ENCODE assay signal across 22 cellular contexts in genomic region chr5:175610381-175610780, GRCh38. TPM values are rescaled to one million over a fixed set of nuclear protein-coding genes. Genes with fewer than 3 reads are reported as not detected.
A peak's percentile ranks its signal among the peaks of the same experiment; 100 is the strongest.
DNase-seq lines count a peak whose midpoint lies in the region; ATAC-seq, FAIRE-seq and TF ChIP-seq lines count a peak whose summit lies in the region.
"Had no signal": no experiment of that assay in that cellular context is flagged by ENCODE, and none has a peak within 500 bp of the region (broad histone marks: within the 10 kb centered on the region; RNA-seq: fewer than 3 reads in every experiment).

No MANE protein-coding gene starts in this region.

- no peak overlapping the region for H4K8ac ChIP-seq in H1 (ENCODE audit: extremely low read depth, insufficient read depth, low read length)

- no peaks in the 10 kb centered on the region for H3K9me2 ChIP-seq in GM23338 (ENCODE audit: insufficient read depth)

- peaks cover 8% of the 10 kb centered on the region for H3K4me1 Mint-ChIP-seq in GM23338
- H3K4me1 Mint-ChIP-seq: B cell had no signal

- TF ChIP-seq RAD21 in H1 (IDR thresholded peaks at IDR 0.05 in 1 of 2, conservative IDR thresholded peaks at IDR 0.05 in 1 of 2; ENCODE audit: low read depth in 2 of 2, low read length in 2 of 2) = no peak

- H3K9me3 Mint-ChIP-seq in GM23338 = peaks cover 17% of the 10 kb centered on the region
- H3K9me3 Mint-ChIP-seq: CD8-positive, alpha-beta T cell had no signal

- no peaks in the 10 kb centered on the region for H3K23me2 ChIP-seq in H1 (ENCODE audit: low read depth, low read length)

- H3K4me3 ChIP-seq in GM23338 (no peak overlapping the region), H1 (ENCODE audit: extremely low read depth in 1 of 4, insufficient read depth in 2 of 4, low read depth in 3 of 4, low read length in 4 of 4) (no peak overlapping the region)
- H3K4me3 ChIP-seq: BLaER1, HAP-1 had no signal

- H3F3A ChIP-seq in GM23338 (replicated peaks; ENCODE audit: low read depth) = 0 out of 2 replicates have a peak, but pooled peaks cover 5% of the 10 kb centered on the region

- ATAC-seq in GM23338 = no peak
- ATAC-seq: CD8-positive, alpha-beta T cell had no signal

- no peak overlapping the region for H3K14ac ChIP-seq in H1 (ENCODE audit: insufficient read length)

- H2BK5ac ChIP-seq in H1 (ENCODE audit: low read depth, low read length) = 0 out of 2 replicates have a peak overlapping the region, but pooled peaks have one; percentile 11

- CTCF ChIA-PET in H1 (lab: Charles Lee; ENCODE audit: partially characterized antibody) = interaction anchor here (0.6 to 3.4 kb wide), 5 partner anchors 23 to 687 kb away, joined by 3 to 17 read pairs (median 3); no protein-coding TSS in a partner anchor

- H3K36me3 ChIP-seq in GM23338 (ENCODE audit: insufficient read depth) (peaks cover 6% of the 10 kb centered on the region; the same call in 1 of the 2 replicates), H1 (ENCODE audit: control insufficient read depth in 2 of 4, insufficient read depth in 4 of 4, low read length in 3 of 4) (peaks cover 0 to 10% (median 4%) of the 10 kb centered on the region in 4 experiments; a peak in 2 of 8 replicates)
- H3K36me3 ChIP-seq: BLaER1, HAP-1 had no signal

- no peak overlapping the region for H3K9ac ChIP-seq in H1 (replicated peaks in 1 of 4; ENCODE audit: extremely low read depth in 1 of 4, low read depth in 3 of 4, low read length in 3 of 4)
- H3K9ac ChIP-seq: BLaER1 had no signal

- TF ChIP-seq EP300 in H1 (IDR thresholded peaks at IDR 0.05; ENCODE audit: borderline replicate concordance in 1 of 2, low read depth in 2 of 2, low read length in 2 of 2) = no peak

- 0 out of 2 replicates have a peak, but pooled peaks cover under 1% of the 10 kb centered on the region for H3K4me1 ChIP-seq in GM23338 (ENCODE audit: insufficient read depth)
- H3K4me1 ChIP-seq in H1 (replicated peaks in 1 of 4; ENCODE audit: control insufficient read depth in 3 of 4, insufficient read depth in 4 of 4, low read length in 3 of 4) = no peaks in the 10 kb centered on the region
- H3K4me1 ChIP-seq: Caco-2 had no signal

- H3K18ac ChIP-seq in H1 (ENCODE audit: extremely low read depth, low read length) = no peak overlapping the region

- no peak overlapping the region for H3K27ac ChIP-seq in GM23338 (ENCODE audit: low read depth)
- H3K27ac ChIP-seq in angular gyrus (ENCODE audit: low read depth, low read length) = peak overlapping the region; percentile 88
- no peak overlapping the region for H3K27ac ChIP-seq in H1 (ENCODE audit: low read depth, low read length)
- peak overlapping the region; percentile 72 for H3K27ac ChIP-seq in temporal lobe (ENCODE audit: low read depth, low read length)
- H3K27ac ChIP-seq: 22Rv1, BLaER1, C4-2B had no signal

- WGBS in H1 (ENCODE audit: extremely low coverage in 1 of 2, insufficient coverage in 1 of 2, insufficient read length in 1 of 2, insufficient replicate concordance in 2 of 2, low coverage in 1 of 2, low lambda C conversion rate in 2 of 2, missing lambda C conversion rate in 1 of 2), 2 experiments = 95% methylated on average over 5 of the region's 5 CpGs; no CpG with 5 or more reads in 1 of the 2 experiments

- FAIRE-seq in H1 (lab: Jason Lieb, UNC) = no peak
- FAIRE-seq: A204.1, G401.6, GM12892 had no signal

- no peak overlapping the region; the same call in 2 of the 3 replicates for H3K4me3 Mint-ChIP-seq in GM23338
- H3K4me3 Mint-ChIP-seq: B cell; CD4-positive, CD25-positive, alpha-beta regulatory T cell; CD8-positive, alpha-beta T cell; HFFc6 had no signal

- peak overlapping the region; percentile 28; the same call in 1 of the 2 replicates for H2AFZ ChIP-seq in GM23338
- H2AFZ ChIP-seq in H1 (ENCODE audit: low read length) = no peak overlapping the region

- H3K23ac ChIP-seq in H1 (ENCODE audit: insufficient read length) = no peak overlapping the region

- POLR2A ChIA-PET in H1 (lab: Charles Lee; ENCODE audit: partially characterized antibody) = no interaction called here

- H3K79me2 ChIP-seq in GM23338 (replicated peaks; ENCODE audit: insufficient read depth) (no peaks in the 10 kb centered on the region), H1 (ENCODE audit: control insufficient read depth in 1 of 2, insufficient read depth in 2 of 2, low read length in 2 of 2) (no peaks in the 10 kb centered on the region)

- no peak overlapping the region for H3K27ac Mint-ChIP-seq in GM23338
- H3K27ac Mint-ChIP-seq: B cell; CD4-positive, CD25-positive, alpha-beta regulatory T cell; CD8-positive, alpha-beta T cell; HFFc6 had no signal

- TF ChIP-seq CTCF in GM23338 (conservative IDR thresholded peaks at IDR 0.05; ENCODE audit: low read depth in 2 of 2) (no peak), H1 (IDR thresholded peaks at IDR 0.05; ENCODE audit: control extremely low read depth in 1 of 3, insufficient read depth in 1 of 3, low read depth in 1 of 3, low read length in 3 of 3) (no peak)

- peaks cover 16% of the 10 kb centered on the region for H3K36me3 Mint-ChIP-seq in GM23338 (ENCODE audit: low read depth)
- H3K36me3 Mint-ChIP-seq: CD4-positive, CD25-positive, alpha-beta regulatory T cell; CD8-positive, alpha-beta T cell had no signal

- no peaks in the 10 kb centered on the region for H3K79me1 ChIP-seq in H1 (ENCODE audit: low read depth, low read length)

- no peak overlapping the region for H3K56ac ChIP-seq in H1 (replicated peaks; ENCODE audit: insufficient read length, low read depth, low read length)

- H3K27me3 ChIP-seq in GM23338 (ENCODE audit: insufficient read depth) (no peaks in the 10 kb centered on the region), H1 (replicated peaks in 1 of 4; ENCODE audit: control insufficient read depth in 3 of 4, extremely low read depth in 1 of 4, insufficient read depth in 3 of 4, low read length in 3 of 4) (no peaks in the 10 kb centered on the region)
- H3K27me3 ChIP-seq: BLaER1 had no signal

- no peak overlapping the region for H4K91ac ChIP-seq in H1 (replicated peaks; ENCODE audit: insufficient read length, low read length)

- H3K9me3 ChIP-seq in H1 (ENCODE audit: insufficient read depth in 2 of 2, low read depth in 1 of 2, low read length in 1 of 2) = peaks cover 11 to 12% of the 10 kb centered on the region in 2 experiments
- H3K9me3 ChIP-seq: Caco-2 had no signal

- H2BK120ac ChIP-seq in H1 (replicated peaks; ENCODE audit: low read depth, low read length) = no peak overlapping the region

- no peaks in the 10 kb centered on the region for H4K20me1 ChIP-seq in GM23338 (replicated peaks; ENCODE audit: insufficient read depth)
- H4K20me1 ChIP-seq in H1 (replicated peaks in 1 of 2; ENCODE audit: control insufficient read depth in 1 of 2, insufficient read depth in 2 of 2, low read length in 2 of 2) = no peaks in the 10 kb centered on the region
- H4K20me1 ChIP-seq: BLaER1 had no signal

- H3K4me2 ChIP-seq in GM23338 (no peak overlapping the region), H1 (ENCODE audit: insufficient read depth in 1 of 2, low read depth in 2 of 2, low read length in 2 of 2) (no peak overlapping the region)

- no peak overlapping the region for H3K4ac ChIP-seq in H1 (replicated peaks; ENCODE audit: insufficient read length, low read depth, low read length)

- TF ChIP-seq POLR2A in H1 (IDR thresholded peaks at IDR 0.05; ENCODE audit: control extremely low read depth in 1 of 2, low read depth in 2 of 2, low read length in 2 of 2) = no peak

- H2AK5ac ChIP-seq in H1 (ENCODE audit: low read depth, low read length) = no peak overlapping the region

- peak overlapping the region; percentile 36; the same call in 1 of the 2 replicates for H2BK15ac ChIP-seq in H1 (ENCODE audit: low read length)

- H2BK12ac ChIP-seq in H1 (ENCODE audit: low read depth, low read length) = peak overlapping the region; percentile 35; the same call in 1 of the 2 replicates

- H2BK20ac ChIP-seq in H1 (ENCODE audit: low read length) = peak overlapping the region; percentile 69; the same call in 1 of the 2 replicates

- no peak overlapping the region for H4K5ac ChIP-seq in H1 (ENCODE audit: insufficient read length, low read depth, low read length)

- DNase-seq in GM23338 (ENCODE audit: low spot score) = no peak
- DNase-seq in H1 (ENCODE audit: low read depth in 1 of 2, low spot score in 2 of 2) = no peak
- no peak for DNase-seq in cerebellum (ENCODE audit: low spot score)
- no peak for DNase-seq in activated CD4-positive, alpha-beta T cell treated with anti-CD3 and anti-CD28 coated beads, Interleukin-2, amount 50 U/mL, for 1 hour
- no peak for DNase-seq in NCI-H526 (lab: John Stamatoyannopoulos, UW)
- DNase-seq: Caco-2; CD4-positive, CD25-positive, alpha-beta regulatory T cell; CD8-positive, alpha-beta T cell; DMS153; DND-41; HFFc6 had no signal

- peaks cover 4% of the 10 kb centered on the region for H3K27me3 Mint-ChIP-seq in GM23338 (ENCODE audit: insufficient read depth, low read depth, poor library complexity)

TF ChIP-seq in GM23338, 12 proteins besides CTCF, POLR2A, EP300 and RAD21:
- TF ChIP-seq EZH2 (IDR thresholded peaks at IDR 0.05; ENCODE audit: low read depth, unreplicated experiment) = no peak
- TF ChIP-seq JUNB (IDR thresholded peaks at IDR 0.05; ENCODE audit: unreplicated experiment) = no peak
- TF ChIP-seq ZNF331 (CRISPR knock-in tag; IDR thresholded peaks at IDR 0.05; ENCODE audit: low read depth) = no peak
TF ChIP-seq in GM23338: peak in this region for 0.

TF ChIP-seq in H1, 55 proteins besides CTCF, POLR2A, EP300 and RAD21 (continues in another document):
- TF ChIP-seq CBX8 (IDR thresholded peaks at IDR 0.05; ENCODE audit: borderline replicate concordance, low read depth, low read length) (no peak), TEAD4 (IDR thresholded peaks at IDR 0.05; ENCODE audit: low read depth, low read length) (no peak), MAFK (IDR thresholded peaks at IDR 0.05; ENCODE audit: low read depth, low read length) (no peak), HDAC2 (IDR thresholded peaks at IDR 0.05; ENCODE audit: borderline replicate concordance in 1 of 2, low read depth in 2 of 2, low read length in 2 of 2) (no peak), ASH2L (IDR thresholded peaks at IDR 0.05; ENCODE audit: low read length) (no peak), SP1 (IDR thresholded peaks at IDR 0.05; ENCODE audit: low read depth, low read length) (no peak), PHF8 (conservative IDR thresholded peaks at IDR 0.05; ENCODE audit: low read depth, low read length) (no peak), SRF (IDR thresholded peaks at IDR 0.05; ENCODE audit: low read depth, low read length) (no peak)

RNA-seq across cellular contexts. Expression of gene HRH2, which starts 47.5 kb away (rescaled TPM):
- 5.9 and 6.8 TPM in 2 replicates for total RNA-seq in GM23338 (2014; rRNA removed; shearing (Covaris generic))
- 7.0 and 8.8 TPM in 2 replicates for polyA plus RNA-seq in GM23338 (2016; fragmentation: Nextera tagmentation; extraction: Ambion mirVana)
- total RNA-seq in H1 (2021; fragmentation: NEBNext Ultra II Directional; extraction: Animal tissue kit (Norgen Biotek cat#: 25700)) = 8.1 and 9.3 TPM in 2 replicates
- 7.8 and 10.2 TPM in 2 replicates for polyA plus RNA-seq in H1 (2011; rRNA removed)
- 4.0 TPM for polyA plus RNA-seq in H1 (2011; cell fraction: cytosol; rRNA removed)
- polyA plus RNA-seq in H1 (2011; cell fraction: nucleus; rRNA removed) = 10.3 TPM
- 6.5 to 7.4 TPM (median 7.2 TPM) in 4 replicates for polyA plus RNA-seq in H1 (2012, experiment 1 of 2)
- 5.5 TPM for polyA plus RNA-seq in H1 (2012, experiment 2 of 2)
- 9.8 TPM for polyA plus RNA-seq in H1 (2013, experiment 1 of 2)
- 9.8 TPM for polyA plus RNA-seq in H1 (2013, experiment 2 of 2)
- 16.1 and 21.8 TPM in 2 replicates for polyA minus RNA-seq in H1 (2011; rRNA and poly(A)+ RNA removed)
- polyA minus RNA-seq in H1 (2011; cell fraction: cytosol; rRNA and poly(A)+ RNA removed) = 5.1 TPM
- polyA minus RNA-seq in H1 (2011; cell fraction: nucleus; rRNA and poly(A)+ RNA removed) = 12.5 TPM
- 3.0 TPM for total RNA-seq in temporal lobe
- 4.0 TPM for total RNA-seq in cerebellum
- total RNA-seq: B cell, Caco-2, HFFc6 had no signal
- polyA plus RNA-seq: AG04450 had no signal

Comparison
In these comparisons a context has a peak if more than half of its experiments do, and no peak if none do; other contexts are left out.
1. H3K27ac ChIP-seq: peak in angular gyrus (single experiment) and temporal lobe (single experiment); none in GM23338 (single experiment) and H1 (single experiment).